In the genomic region with DNA sequence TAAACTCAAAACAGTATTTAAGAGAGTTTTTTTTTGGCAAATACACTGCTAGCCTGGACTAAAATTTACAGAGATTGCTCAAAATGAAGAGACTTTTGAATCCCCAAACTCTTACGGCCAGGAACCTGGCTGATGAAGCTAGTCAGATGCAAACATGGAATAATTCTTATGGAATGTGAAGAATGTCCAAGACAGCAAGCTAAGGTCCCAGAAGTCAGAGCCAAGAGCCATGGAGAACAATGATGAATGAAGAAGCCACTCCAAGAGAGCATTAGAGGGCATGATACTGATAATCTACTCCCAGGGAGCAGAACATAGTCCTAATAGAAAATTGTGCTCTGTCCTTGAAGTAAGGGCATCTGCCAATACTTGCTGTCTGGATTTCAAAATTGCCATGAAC, we compare ENCODE assay signal across 25 cellular contexts.
DNase-seq lines count a peak whose midpoint lies in the region; ATAC-seq, FAIRE-seq and TF ChIP-seq lines count a peak whose summit lies in the region.
"Had no signal": no experiment of that assay in that cellular context is flagged by ENCODE, and none has a peak within 500 bp of the region (broad histone marks: within the 10 kb centered on the region; RNA-seq: fewer than 3 reads in every experiment).

No MANE protein-coding gene starts in this region.

- H3K27ac Mint-ChIP-seq in astrocyte (ENCODE audit: unreplicated experiment) (no peak overlapping the region), Caco-2 (ENCODE audit: unreplicated experiment) (no peak overlapping the region)
- no peak overlapping the region for H3K27ac Mint-ChIP-seq in stimulated activated memory B cell treated with anti-CD40 and anti-IgM and Interleukin-4, amounts not matched to agents 10 μg/mL and 1 μg/mL and 100 μg/mL, for 72 hours
- H3K27ac Mint-ChIP-seq: activated naive CD4-positive, alpha-beta T cell treated with anti-CD3 and anti-CD28 coated beads, Interleukin-2, amount 50 U/mL, for 24 hours; immature natural killer cell had no signal

- no peaks in the 10 kb centered on the region for H4K20me1 ChIP-seq in GM23248 (ENCODE audit: insufficient read depth)
- H4K20me1 ChIP-seq in astrocyte (ENCODE audit: insufficient read depth, low read length): no peaks in the 10 kb centered on the region
- H4K20me1 ChIP-seq: BLaER1 treated with 17β-estradiol and CSF1 and Interleukin-3, amounts not matched to agents 10 nM and 100 nM had no signal

- DNase-seq in GM23248: peak; percentile 47
- DNase-seq in astrocyte (ENCODE audit: low read depth): peak; percentile 18
- peak; percentile 5 to 53 for DNase-seq in foreskin fibroblast
- DNase-seq in stimulated activated naive CD4-positive, alpha-beta T cell (lab: John Stamatoyannopoulos, UW): no peak
- DNase-seq in Caco-2: no peak
- no peak for DNase-seq in amniotic stem cell (lab: John Stamatoyannopoulos, UW)
- DNase-seq: activated CD4-positive, alpha-beta T cell treated with anti-CD3 and anti-CD28 coated beads, Interleukin-2, amount 50 U/mL, for 4 hours; activated T-cell treated with anti-CD3 and anti-CD28 coated beads, Interleukin-2, amount 50 U/mL, for 1 hour; DMS 273 treated with DMSO at 0.1 percent for 48 hours; immature natural killer cell; mammary epithelial cell; NCI-H774; Peyer's patch; right cardiac atrium; stimulated activated CD4-positive, alpha-beta T cell treated with anti-CD3 and anti-CD28 coated beads, Interleukin-1b, Interleukin-23, amount 100 ng/mL, for 48 hours; testis had no signal

- in situ Hi-C loops in GM23248 (cut with MboI): no loop called here

- H3K27me3 Mint-ChIP-seq in astrocyte (ENCODE audit: low read depth, unreplicated experiment): no peaks in the 10 kb centered on the region
- no peaks in the 10 kb centered on the region for H3K27me3 Mint-ChIP-seq in stimulated activated memory B cell treated with anti-CD40 and anti-IgM and Interleukin-4, amounts not matched to agents 10 μg/mL and 1 μg/mL and 100 μg/mL, for 72 hours
- H3K27me3 Mint-ChIP-seq in Caco-2 (ENCODE audit: insufficient read depth, unreplicated experiment): no peaks in the 10 kb centered on the region
- H3K27me3 Mint-ChIP-seq: activated naive CD4-positive, alpha-beta T cell treated with anti-CD3 and anti-CD28 coated beads, Interleukin-2, amount 50 U/mL, for 24 hours; central memory CD8-positive, alpha-beta T cell had no signal

- ATAC-seq in stimulated activated memory B cell treated with anti-CD40 and anti-IgM and Interleukin-4, amounts not matched to agents 10 μg/mL and 1 μg/mL and 100 μg/mL, for 72 hours: peak; percentile 34
- no peak for ATAC-seq in GM21390 (IDR thresholded peaks at IDR 0.05; ENCODE audit: unreplicated experiment)
- ATAC-seq: K562, right cardiac atrium had no signal

- peaks cover 9% of the 10 kb centered on the region for H3K4me1 Mint-ChIP-seq in astrocyte (ENCODE audit: low read depth, unreplicated experiment)
- H3K4me1 Mint-ChIP-seq in stimulated activated memory B cell treated with anti-CD40 and anti-IgM and Interleukin-4, amounts not matched to agents 10 μg/mL and 1 μg/mL and 100 μg/mL, for 72 hours: no peaks in the 10 kb centered on the region
- peaks cover 8% of the 10 kb centered on the region for H3K4me1 Mint-ChIP-seq in Caco-2 (ENCODE audit: low read depth, unreplicated experiment)
- H3K4me1 Mint-ChIP-seq: activated naive CD4-positive, alpha-beta T cell treated with anti-CD3 and anti-CD28 coated beads, Interleukin-2, amount 50 U/mL, for 24 hours; central memory CD8-positive, alpha-beta T cell; immature natural killer cell; neural crest cell had no signal

- BruUV-seq in Caco-2 (replicated peaks; lab: Mats Ljungman, UMichigan): no TSS peak

- H3F3A ChIP-seq in GM23248 (ENCODE audit: insufficient read depth): peaks cover 9% of the 10 kb centered on the region; the same call in 1 of the 2 replicates

- no peak for FAIRE-seq in astrocyte (lab: Jason Lieb, UNC)
- FAIRE-seq: endometrium, GM18507, K562 had no signal

- H3K4me2 ChIP-seq in GM23248 (ENCODE audit: unreplicated experiment) (peak overlapping the region; percentile 35), astrocyte (ENCODE audit: low read length) (no peak overlapping the region)
- H3K4me2 ChIP-seq: BLaER1 treated with 17β-estradiol and CSF1 and Interleukin-3, amounts not matched to agents 10 nM and 100 nM had no signal

- H3K4me1 ChIP-seq in GM23248 (ENCODE audit: insufficient read depth) (peaks cover 13% of the 10 kb centered on the region), astrocyte (ENCODE audit: insufficient read depth, low read length) (no peaks in the 10 kb centered on the region), Caco-2 (0 out of 2 replicates have a peak, but pooled peaks cover 4% of the 10 kb centered on the region)
- H3K4me1 ChIP-seq: BLaER1 treated with 17β-estradiol and CSF1 and Interleukin-3, amounts not matched to agents 10 nM and 100 nM; Peyer's patch; testis had no signal

- H3K27me3 ChIP-seq in GM23248 (replicated peaks; ENCODE audit: insufficient read depth) (no peaks in the 10 kb centered on the region), astrocyte (ENCODE audit: insufficient read depth, low read length) (no peaks in the 10 kb centered on the region), Caco-2 (replicated peaks; ENCODE audit: control insufficient read depth, insufficient read depth, low read length) (no peaks in the 10 kb centered on the region)
- H3K27me3 ChIP-seq: BLaER1 treated with 17β-estradiol and CSF1 and Interleukin-3, amounts not matched to agents 10 nM and 100 nM; Peyer's patch; testis had no signal

- H3K79me2 ChIP-seq in GM23248 (ENCODE audit: insufficient read depth) (no peaks in the 10 kb centered on the region), astrocyte (ENCODE audit: insufficient read depth, low read length) (no peaks in the 10 kb centered on the region)

- no peak for TF ChIP-seq CTCF in astrocyte (IDR thresholded peaks at IDR 0.05; ENCODE audit: insufficient read depth, low read depth, low read length)
- TF ChIP-seq CTCF in foreskin fibroblast (IDR thresholded peaks at IDR 0.05; ENCODE audit: low read depth, low read length): no peak
- TF ChIP-seq CTCF in Caco-2 (IDR thresholded peaks at IDR 0.05; ENCODE audit: insufficient read depth in 1 of 2, low read depth in 1 of 2, low read length in 1 of 2, severe bottlenecking in 1 of 2, unreplicated experiment in 1 of 2): no peak

- intact Hi-C loops in Caco-2 (cut with micrococcal nuclease; ENCODE audit: unreplicated experiment): no loop called here

- peak overlapping the region; percentile 61 for H2AFZ ChIP-seq in GM23248
- no peak overlapping the region for H2AFZ ChIP-seq in astrocyte (ENCODE audit: low read depth, low read length)

- H3K4me3 Mint-ChIP-seq in astrocyte (ENCODE audit: unreplicated experiment): no peak overlapping the region
- H3K4me3 Mint-ChIP-seq in stimulated activated memory B cell treated with anti-CD40 and anti-IgM and Interleukin-4, amounts not matched to agents 10 μg/mL and 1 μg/mL and 100 μg/mL, for 72 hours: no peak overlapping the region
- no peak overlapping the region for H3K4me3 Mint-ChIP-seq in Caco-2 (ENCODE audit: unreplicated experiment)
- H3K4me3 Mint-ChIP-seq: activated naive CD4-positive, alpha-beta T cell treated with anti-CD3 and anti-CD28 coated beads, Interleukin-2, amount 50 U/mL, for 24 hours; central memory CD8-positive, alpha-beta T cell; immature natural killer cell; neural crest cell had no signal

- no peaks in the 10 kb centered on the region for H3K36me3 Mint-ChIP-seq in astrocyte (ENCODE audit: low read depth, unreplicated experiment)
- no peaks in the 10 kb centered on the region for H3K36me3 Mint-ChIP-seq in stimulated activated memory B cell treated with anti-CD40 and anti-IgM and Interleukin-4, amounts not matched to agents 10 μg/mL and 1 μg/mL and 100 μg/mL, for 72 hours
- H3K36me3 Mint-ChIP-seq in Caco-2 (ENCODE audit: insufficient read depth, unreplicated experiment): no peaks in the 10 kb centered on the region
- H3K36me3 Mint-ChIP-seq: activated naive CD4-positive, alpha-beta T cell treated with anti-CD3 and anti-CD28 coated beads, Interleukin-2, amount 50 U/mL, for 24 hours; immature natural killer cell had no signal

- H3K9me2 ChIP-seq in GM23248 (ENCODE audit: insufficient read depth): no peaks in the 10 kb centered on the region

- H3K27ac ChIP-seq in GM23248 (no peak overlapping the region), astrocyte (ENCODE audit: low read depth, low read length) (no peak overlapping the region)
- H3K27ac ChIP-seq: BLaER1 treated with 17β-estradiol and CSF1 and Interleukin-3, amounts not matched to agents 10 nM and 100 nM; Peyer's patch; testis had no signal

- CTCF ChIA-PET in Caco-2 (lab: Charles Lee): interaction anchor here (0.6 kb wide), 1 partner anchor 459 kb away, joined by 5 read pairs; no protein-coding TSS in a partner anchor

- no peaks in the 10 kb centered on the region for H3K9me3 Mint-ChIP-seq in astrocyte (ENCODE audit: unreplicated experiment)
- H3K9me3 Mint-ChIP-seq in stimulated activated memory B cell treated with anti-CD40 and anti-IgM and Interleukin-4, amounts not matched to agents 10 μg/mL and 1 μg/mL and 100 μg/mL, for 72 hours: no peaks in the 10 kb centered on the region
- H3K9me3 Mint-ChIP-seq in Caco-2 (ENCODE audit: unreplicated experiment): no peaks in the 10 kb centered on the region
- H3K9me3 Mint-ChIP-seq: activated naive CD4-positive, alpha-beta T cell treated with anti-CD3 and anti-CD28 coated beads, Interleukin-2, amount 50 U/mL, for 24 hours; central memory CD8-positive, alpha-beta T cell; neural crest cell had no signal

- H3K9ac ChIP-seq in GM23248 (no peak overlapping the region), astrocyte (ENCODE audit: low read length) (no peak overlapping the region)
- H3K9ac ChIP-seq: BLaER1 treated with 17β-estradiol and CSF1 and Interleukin-3, amounts not matched to agents 10 nM and 100 nM had no signal

- POLR2A ChIA-PET in Caco-2 (lab: Charles Lee): no interaction called here

- H3K36me3 ChIP-seq in GM23248 (ENCODE audit: low read depth) (no peaks in the 10 kb centered on the region), astrocyte (ENCODE audit: insufficient read depth, low read length) (no peaks in the 10 kb centered on the region), Caco-2 (ENCODE audit: control insufficient read depth, insufficient read depth, low read length) (no peaks in the 10 kb centered on the region)
- H3K36me3 ChIP-seq: BLaER1 treated with 17β-estradiol and CSF1 and Interleukin-3, amounts not matched to agents 10 nM and 100 nM; Peyer's patch had no signal

- 10 to 14% methylated on average over 1 of the region's 1 CpG for WGBS in GM23248 (ENCODE audit: low coverage in 1 of 2, low lambda C conversion rate in 2 of 2, missing lambda C conversion rate in 2 of 2), 2 experiments

- H3K9me3 ChIP-seq in GM23248 (ENCODE audit: low read depth) (no peaks in the 10 kb centered on the region), astrocyte (ENCODE audit: insufficient read depth, low read depth, low read length) (no peaks in the 10 kb centered on the region), Caco-2 (no peaks in the 10 kb centered on the region)
- H3K9me3 ChIP-seq: BLaER1 treated with 17β-estradiol and CSF1 and Interleukin-3, amounts not matched to agents 10 nM and 100 nM; Peyer's patch; testis had no signal

- H3K4me3 ChIP-seq in GM23248 (no peak overlapping the region), astrocyte (ENCODE audit: insufficient read depth, low read depth, low read length) (no peak overlapping the region), foreskin fibroblast (ENCODE audit: low read depth in 1 of 2, low read length in 2 of 2) (no peak overlapping the region), Caco-2 (ENCODE audit: low read depth, low read length) (no peak overlapping the region)
- H3K4me3 ChIP-seq: BLaER1 treated with 17β-estradiol and CSF1 and Interleukin-3, amounts not matched to agents 10 nM and 100 nM; K562; Peyer's patch; testis had no signal

Comparison
In these comparisons a context has a peak if more than half of its experiments do, and no peak if none do; other contexts are left out.
1. DNase-seq: peak in GM23248 (single experiment), astrocyte (single experiment) and foreskin fibroblast (2 of 2); none in stimulated activated naive CD4-positive, alpha-beta T cell (0 of 6), Caco-2 (0 of 2) and amniotic stem cell (single experiment).